26 cellular contexts compared by ENCODE assay signal in genomic region chr19:19623383-19623782, GRCh38. TPM values are rescaled to one million over a fixed set of nuclear protein-coding genes. Genes with fewer than 3 reads are reported as not detected.
"Had no signal": no experiment of that assay in that cellular context is flagged by ENCODE, and none has a peak within 500 bp of the region (broad histone marks: within the 10 kb centered on the region; RNA-seq: fewer than 3 reads in every experiment).

No MANE protein-coding gene starts in this region.

- H3K4me3 Mint-ChIP-seq: activated CD4-positive, alpha-beta T cell treated with anti-CD3 and anti-CD28 coated beads for 36 hours; activated CD8-positive, alpha-beta T cell treated with anti-CD3 and anti-CD28 coated beads, Interleukin-2, amount 10 ng/mL, durations not matched to agents 7 days and 5 days; neural progenitor cell; stimulated activated memory B cell treated with anti-CD40 and anti-IgM and Interleukin-4, amounts not matched to agents 10 μg/mL and 1 μg/mL and 100 μg/mL, for 72 hours; stimulated activated naive CD8-positive, alpha-beta T cell treated with anti-CD3 and anti-CD28 coated beads, Interleukin-15, amount 100 ng/mL, for 72 hours had no signal

- FAIRE-seq: small intestine had no signal

- H3K9me3 Mint-ChIP-seq: neural progenitor cell; stimulated activated memory B cell treated with anti-CD40 and anti-IgM and Interleukin-4, amounts not matched to agents 10 μg/mL and 1 μg/mL and 100 μg/mL, for 72 hours; stimulated activated naive CD8-positive, alpha-beta T cell treated with anti-CD3 and anti-CD28 coated beads, Interleukin-15, amount 100 ng/mL, for 72 hours had no signal

- H3K27ac Mint-ChIP-seq: activated CD4-positive, alpha-beta T cell treated with anti-CD3 and anti-CD28 coated beads for 36 hours; activated CD8-positive, alpha-beta T cell treated with anti-CD3 and anti-CD28 coated beads, Interleukin-2, amount 10 ng/mL, durations not matched to agents 7 days and 5 days; neural progenitor cell had no signal

- H3K27me3 Mint-ChIP-seq: activated CD4-positive, alpha-beta T cell treated with anti-CD3 and anti-CD28 coated beads for 36 hours; stimulated activated memory B cell treated with anti-CD40 and anti-IgM and Interleukin-4, amounts not matched to agents 10 μg/mL and 1 μg/mL and 100 μg/mL, for 72 hours; stimulated activated naive CD8-positive, alpha-beta T cell treated with anti-CD3 and anti-CD28 coated beads, Interleukin-15, amount 100 ng/mL, for 72 hours had no signal

- H3K27me3 ChIP-seq: breast epithelium, neural progenitor cell, thyroid gland had no signal

- H3K27ac ChIP-seq: breast epithelium, esophagus muscularis mucosa, left ventricle myocardium inferior, neural progenitor cell, parathyroid adenoma, psoas muscle, sigmoid colon, thyroid gland, upper lobe of left lung had no signal

- H3K9me3 ChIP-seq: breast epithelium, esophagus muscularis mucosa, left ventricle myocardium inferior, mucosa of descending colon, psoas muscle, sigmoid colon, thyroid gland, upper lobe of left lung had no signal

- ATAC-seq: activated CD4-positive, alpha-beta T cell treated with anti-CD3 and anti-CD28 coated beads for 36 hours; activated CD8-positive, alpha-beta T cell treated with anti-CD3 and anti-CD28 coated beads, Interleukin-2, amount 10 ng/mL, durations not matched to agents 7 days and 5 days; mucosa of descending colon; psoas muscle; stimulated activated memory B cell treated with anti-CD40 and anti-IgM and Interleukin-4, amounts not matched to agents 10 μg/mL and 1 μg/mL and 100 μg/mL, for 72 hours; stimulated activated naive CD8-positive, alpha-beta T cell treated with anti-CD3 and anti-CD28 coated beads, Interleukin-15, amount 100 ng/mL, for 72 hours had no signal

- H3K36me3 ChIP-seq: breast epithelium, esophagus muscularis mucosa, left ventricle myocardium inferior, neural progenitor cell, sigmoid colon had no signal

- DNase-seq: activated CD4-positive, alpha-beta T cell treated with anti-CD3 and anti-CD28 coated beads for 36 hours; activated CD4-positive, CD25-positive, alpha-beta regulatory T cell; activated CD8-positive, alpha-beta T cell treated with anti-CD3 and anti-CD28 coated beads, Interleukin-2, amount 10 ng/mL, durations not matched to agents 7 days and 5 days; activated gamma-delta T cell treated with Interleukin-2 at 50 U/mL for 16 hours; central memory CD4-positive, alpha-beta T cell; foreskin melanocyte; left ventricle myocardium inferior; mesendoderm; mucosa of descending colon; occipital lobe; psoas muscle; sigmoid colon; small intestine; stimulated activated CD4-positive, alpha-beta T cell treated with anti-CD3 and anti-CD28 coated beads, Interleukin-4, amount 100 ng/mL, for 24 hours; stimulated activated naive CD8-positive, alpha-beta T cell treated with anti-CD3 and anti-CD28 coated beads, Interleukin-15, amount 100 ng/mL, for 72 hours; substantia nigra; T-helper 1 cell; thyroid gland; upper lobe of left lung had no signal

- H3K4me3 ChIP-seq: breast epithelium, esophagus muscularis mucosa, left ventricle myocardium inferior, lung, mucosa of descending colon, neural progenitor cell, psoas muscle, sigmoid colon, thyroid gland, upper lobe of left lung had no signal

- H3K4me1 ChIP-seq: psoas muscle had no signal

RNA-seq across cellular contexts. Expression of gene PBX4, which starts 4.9 kb away (rescaled TPM):
- total RNA-seq: glomerular endothelial cell, left ventricle myocardium inferior had no signal
